Comparison of ENCODE assay signal across 8 cellular contexts in the genomic region with DNA sequence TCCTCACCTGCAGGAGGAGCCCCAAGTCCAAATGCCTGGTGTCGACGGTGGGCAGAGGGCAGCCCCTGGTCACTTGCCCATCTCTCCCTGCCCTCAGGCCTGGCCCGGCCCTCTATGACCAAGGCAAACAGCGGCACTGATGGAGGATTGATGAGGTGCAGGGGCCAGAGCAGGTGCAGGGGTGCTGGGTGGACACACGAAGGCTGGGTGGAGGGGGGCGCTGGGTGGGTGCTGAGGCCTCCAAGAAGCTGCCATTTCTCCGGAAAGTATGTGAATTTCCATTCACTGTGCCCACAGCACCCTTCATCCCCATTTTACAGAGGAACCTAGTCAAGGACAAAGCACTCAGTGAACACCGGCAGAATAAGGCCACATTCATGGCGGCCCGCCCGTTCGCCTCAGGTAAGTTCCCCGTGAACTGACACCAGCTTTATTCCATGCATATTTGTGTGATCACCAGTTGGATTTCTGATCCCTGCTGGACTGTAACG.
"Had no signal": no experiment of that assay in that cellular context is flagged by ENCODE, and none has a peak within 500 bp of the region (broad histone marks: within the 10 kb centered on the region; RNA-seq: fewer than 3 reads in every experiment).

No MANE protein-coding gene starts in this region.

- H3K36me3 Mint-ChIP-seq: naive B cell had no signal

- H3K27ac Mint-ChIP-seq: activated T-helper 17 cell treated with anti-CD3 and anti-CD28 coated beads, Interleukin-2, amount 50 U/mL, for 72 hours; effector memory CD8-positive, alpha-beta T cell; naive B cell had no signal

- H3K9me3 Mint-ChIP-seq: activated T-helper 17 cell treated with anti-CD3 and anti-CD28 coated beads, Interleukin-2, amount 50 U/mL, for 72 hours; effector memory CD8-positive, alpha-beta T cell; naive B cell had no signal

- H3K4me3 Mint-ChIP-seq: activated T-helper 17 cell treated with anti-CD3 and anti-CD28 coated beads, Interleukin-2, amount 50 U/mL, for 72 hours; effector memory CD8-positive, alpha-beta T cell; naive B cell had no signal

- ATAC-seq: activated T-helper 17 cell treated with anti-CD3 and anti-CD28 coated beads, Interleukin-2, amount 50 U/mL, for 72 hours; effector memory CD8-positive, alpha-beta T cell; gastroesophageal sphincter had no signal

- DNase-seq: activated naive CD4-positive, alpha-beta T cell treated with anti-CD3 and anti-CD28 coated beads, Interleukin-2, amount 50 U/mL, for 16 hours; cortex of kidney; effector memory CD8-positive, alpha-beta T cell; naive B cell; retina; T-helper 2 cell had no signal

- H3K4me1 Mint-ChIP-seq: activated T-helper 17 cell treated with anti-CD3 and anti-CD28 coated beads, Interleukin-2, amount 50 U/mL, for 72 hours; naive B cell had no signal
